Comparison of ENCODE assay signal across 28 cellular contexts in genomic region chr11:76156971-76157427, GRCh38. TPM values are rescaled to one million over a fixed set of nuclear protein-coding genes. Genes with fewer than 3 reads are reported as not detected.
DNase-seq lines count a peak whose midpoint lies in the region; ATAC-seq and TF ChIP-seq lines count a peak whose summit lies in the region.
"Had no signal": no experiment of that assay in that cellular context is flagged by ENCODE, and none has a peak within 500 bp of the region (broad histone marks: within the 10 kb centered on the region; RNA-seq: fewer than 3 reads in every experiment).

No MANE protein-coding gene starts in this region.

- H3K27me3 Mint-ChIP-seq in H9 (ENCODE audit: low read depth) (peaks cover 43% of the 10 kb centered on the region), chondrocyte (ENCODE audit: low read depth) (no peaks in the 10 kb centered on the region)
- H3K27me3 Mint-ChIP-seq: IgD-negative memory B cell had no signal

- H3K36me3 ChIP-seq in trophoblast cell (ENCODE audit: control insufficient read depth in 1 of 2, insufficient read depth in 2 of 2, low read length in 2 of 2), result no peaks in the 10 kb centered on the region
- no peaks in the 10 kb centered on the region for H3K36me3 ChIP-seq in mesenchymal stem cell (ENCODE audit: control insufficient read depth in 1 of 2, insufficient read depth in 2 of 2, low read depth in 1 of 2, low read length in 2 of 2)
- H3K36me3 ChIP-seq: BLaER1 treated with 17β-estradiol and CSF1 and Interleukin-3, amounts not matched to agents 10 nM and 100 nM; Peyer's patch; SJCRH30 had no signal

- H2BK12ac ChIP-seq in H9 (ENCODE audit: insufficient read length, low read depth, low read length) (no peak overlapping the region), trophoblast cell (ENCODE audit: low read length) (peak overlapping the region; percentile 20), mesenchymal stem cell (ENCODE audit: low read length in 2 of 2) (no peak overlapping the region)

- no peaks in the 10 kb centered on the region for H3K23me2 ChIP-seq in H9 (ENCODE audit: insufficient read length, low read depth, low read length, poor library complexity, severe bottlenecking)

- H3K56ac ChIP-seq in H9 (ENCODE audit: insufficient read length, low read depth, low read length), result no peak overlapping the region

- H3K14ac ChIP-seq in H9 (ENCODE audit: insufficient read depth, low read length) (peak overlapping the region; percentile 17; the same call in 1 of the 2 replicates), trophoblast cell (ENCODE audit: low read length) (peak overlapping the region; percentile 16), mesenchymal stem cell (ENCODE audit: low read length in 2 of 2) (no peak overlapping the region)

- H3K79me2 ChIP-seq in H9 (ENCODE audit: insufficient read depth, low read length), result no peaks in the 10 kb centered on the region
- peaks cover 4% of the 10 kb centered on the region for H3K79me2 ChIP-seq in trophoblast cell (ENCODE audit: control insufficient read depth, insufficient read depth, low read length, poor library complexity)

- H3K4me1 Mint-ChIP-seq in H9, result peaks cover 13 to 18% of the 10 kb centered on the region in 2 experiments
- peaks cover 39% of the 10 kb centered on the region for H3K4me1 Mint-ChIP-seq in chondrocyte (ENCODE audit: low read depth)

- no peaks in the 10 kb centered on the region for H3K79me1 ChIP-seq in H9 (ENCODE audit: insufficient read depth, low read depth, low read length, poor library complexity, severe bottlenecking)
- H3K79me1 ChIP-seq in trophoblast cell (ENCODE audit: low read length), result peaks cover 14% of the 10 kb centered on the region
- no peaks in the 10 kb centered on the region for H3K79me1 ChIP-seq in mesenchymal stem cell (replicated peaks; ENCODE audit: low read length, poor library complexity, severe bottlenecking)

- no peak overlapping the region for H4K5ac ChIP-seq in H9 (ENCODE audit: insufficient read length, low read depth, low read length)

- H3K36me3 Mint-ChIP-seq in H9 (ENCODE audit: insufficient read depth in 1 of 3, low read depth in 3 of 3) (no peaks in the 10 kb centered on the region), chondrocyte (ENCODE audit: low read depth) (no peaks in the 10 kb centered on the region)
- H3K36me3 Mint-ChIP-seq: CD4-positive, alpha-beta memory T cell had no signal

- H3K27me3 ChIP-seq in H9 (ENCODE audit: insufficient read depth, low read length) (no peaks in the 10 kb centered on the region; the same call in 1 of the 2 replicates), trophoblast cell (ENCODE audit: insufficient read depth, low read length) (no peaks in the 10 kb centered on the region), mesenchymal stem cell (ENCODE audit: control insufficient read depth in 1 of 2, insufficient read depth in 1 of 2, low read length in 2 of 2) (peaks cover 12 to 33% of the 10 kb centered on the region in 2 experiments)
- H3K27me3 ChIP-seq: Peyer's patch, SJCRH30 had no signal

- peak overlapping the region; percentile 45 for H3K4me3 ChIP-seq in trophoblast cell (ENCODE audit: low read depth, low read length)
- H3K4me3 ChIP-seq in mesenchymal stem cell (ENCODE audit: insufficient read depth in 1 of 2, low read depth in 1 of 2, low read length in 2 of 2), result no peak overlapping the region
- H3K4me3 ChIP-seq: BLaER1 treated with 17β-estradiol and CSF1 and Interleukin-3, amounts not matched to agents 10 nM and 100 nM; Peyer's patch; SJCRH30 had no signal

- H3K27ac Mint-ChIP-seq in H9 (no peak overlapping the region; a peak in 1 of 7 replicates), chondrocyte (ENCODE audit: unreplicated experiment) (no peak overlapping the region)
- H3K27ac Mint-ChIP-seq: HFFc6, IgD-negative memory B cell had no signal

- H4K8ac ChIP-seq in H9 (replicated peaks; ENCODE audit: insufficient read length, low read depth, low read length), result no peak overlapping the region
- no peak overlapping the region for H4K8ac ChIP-seq in trophoblast cell (ENCODE audit: low read depth, low read length)
- H4K8ac ChIP-seq in mesenchymal stem cell (ENCODE audit: low read length), result no peak overlapping the region

- H2AFZ ChIP-seq in H9 (ENCODE audit: low read length) (no peak overlapping the region), trophoblast cell (ENCODE audit: insufficient read depth, low read length, poor library complexity) (no peak overlapping the region), mesenchymal stem cell (ENCODE audit: low read depth, low read length) (no peak overlapping the region)

- WGBS in H9 (ENCODE audit: extremely low coverage, insufficient read length, low lambda C conversion rate), result no CpG with 5 or more reads among the region's 12 CpGs
- no CpG with 5 or more reads among the region's 12 CpGs for whole genome bisulfite sequencing in trophoblast cell (ENCODE audit: extremely low coverage, insufficient coverage, insufficient read length)
- 85% methylated on average over 12 of the region's 12 CpGs for WGBS in mesenchymal stem cell

- H2BK120ac ChIP-seq in H9 (ENCODE audit: low read depth, low read length, poor library complexity, severe bottlenecking) (no peak overlapping the region), trophoblast cell (ENCODE audit: insufficient read depth, low read length, poor library complexity) (no peak overlapping the region), mesenchymal stem cell (ENCODE audit: low read depth, low read length) (no peak overlapping the region)

- no peak overlapping the region for H2AK5ac ChIP-seq in H9 (ENCODE audit: insufficient read length, low read length)
- peak overlapping the region; percentile 71 for H2AK5ac ChIP-seq in trophoblast cell (ENCODE audit: low read length)
- H2AK5ac ChIP-seq in mesenchymal stem cell (ENCODE audit: low read length, severe bottlenecking), result no peak overlapping the region

- H2BK20ac ChIP-seq in H9 (ENCODE audit: low read depth, low read length, poor library complexity, severe bottlenecking), result no peak overlapping the region

- no peaks in the 10 kb centered on the region for H3K9me3 ChIP-seq in H9 (ENCODE audit: control insufficient read depth, low read depth, low read length)
- no peaks in the 10 kb centered on the region for H3K9me3 ChIP-seq in trophoblast cell (ENCODE audit: insufficient read depth, low read depth, low read length)
- no peaks in the 10 kb centered on the region for H3K9me3 ChIP-seq in mesenchymal stem cell (ENCODE audit: control insufficient read depth, low read length)
- H3K9me3 ChIP-seq: BLaER1 treated with 17β-estradiol and CSF1 and Interleukin-3, amounts not matched to agents 10 nM and 100 nM; Caco-2; Peyer's patch; SJCRH30 had no signal

- H3K4me2 ChIP-seq in H9 (ENCODE audit: insufficient read depth, insufficient read length, low read length) (no peak overlapping the region), trophoblast cell (ENCODE audit: low read length) (no peak overlapping the region), mesenchymal stem cell (ENCODE audit: low read length, poor library complexity, severe bottlenecking) (no peak overlapping the region)
- H3K4me2 ChIP-seq: BLaER1 treated with 17β-estradiol and CSF1 and Interleukin-3, amounts not matched to agents 10 nM and 100 nM had no signal

- TF ChIP-seq CTCF in H9 (conservative IDR thresholded peaks at IDR 0.05) (no peak), chondrocyte (IDR thresholded peaks at IDR 0.05) (no peak)

- H3K9ac ChIP-seq in H9 (ENCODE audit: extremely low read depth, insufficient read length, low read length) (no peak overlapping the region), trophoblast cell (ENCODE audit: low read length) (no peak overlapping the region), mesenchymal stem cell (ENCODE audit: low read length) (no peak overlapping the region)
- H3K9ac ChIP-seq: BLaER1 treated with 17β-estradiol and CSF1 and Interleukin-3, amounts not matched to agents 10 nM and 100 nM had no signal

- no peaks in the 10 kb centered on the region for H3K4me1 ChIP-seq in H9 (ENCODE audit: insufficient read depth, low read length)
- H3K4me1 ChIP-seq in trophoblast cell (ENCODE audit: control insufficient read depth in 1 of 2, insufficient read depth in 2 of 2, low read length in 2 of 2), result peaks cover 24 to 30% of the 10 kb centered on the region in 2 experiments
- peaks cover 22% of the 10 kb centered on the region for H3K4me1 ChIP-seq in mesenchymal stem cell (ENCODE audit: control insufficient read depth, insufficient read depth, low read depth, low read length)

- no peak overlapping the region for H4K12ac ChIP-seq in trophoblast cell (ENCODE audit: low read depth, low read length)

- no peaks in the 10 kb centered on the region for H3K9me3 Mint-ChIP-seq in H9
- H3K9me3 Mint-ChIP-seq in chondrocyte (ENCODE audit: low read depth), result no peaks in the 10 kb centered on the region
- H3K9me3 Mint-ChIP-seq: CD4-positive, alpha-beta memory T cell; HFFc6 had no signal

- H3K18ac ChIP-seq in H9 (ENCODE audit: insufficient read length, low read depth, low read length), result no peak overlapping the region
- no peak overlapping the region for H3K18ac ChIP-seq in trophoblast cell (ENCODE audit: low read length)
- H3K18ac ChIP-seq in mesenchymal stem cell (ENCODE audit: low read depth in 1 of 2, low read length in 2 of 2), result no peak overlapping the region

- DNase-seq in DMS 273 (lab: John Stamatoyannopoulos, UW; ENCODE audit: unreplicated experiment) (peak; percentile 65), DMS 273 treated with DMSO at 0.1 percent for 48 hours (lab: John Stamatoyannopoulos, UW) (no peak), H9 (no peak), chondrocyte (ENCODE audit: low spot score) (peak; percentile 77), trophoblast cell (no peak), mesenchymal stem cell (no peak), GDM1 (lab: John Stamatoyannopoulos, UW) (no peak)
- DNase-seq: ACHN; CD4-positive, alpha-beta memory T cell; DMS153; HFFc6; Karpas-422; MV-4-11; NCI-H1105 treated with DMSO at 0.1 percent for 48 hours; NCI-H2029 treated with DMSO at 0.1 percent for 48 hours; NCI-H2171; NCI-H345; NCI-H774; SJCRH30 had no signal

- no peak overlapping the region for H2BK5ac ChIP-seq in H9 (ENCODE audit: insufficient read length, low read length)
- no peak overlapping the region for H2BK5ac ChIP-seq in trophoblast cell (ENCODE audit: low read depth, low read length, poor library complexity)
- H2BK5ac ChIP-seq in mesenchymal stem cell (ENCODE audit: low read depth, low read length, poor library complexity, severe bottlenecking), result no peak overlapping the region

- H3K4ac ChIP-seq in H9 (ENCODE audit: low read depth, low read length) (no peak overlapping the region), trophoblast cell (ENCODE audit: low read depth, low read length) (no peak overlapping the region), mesenchymal stem cell (ENCODE audit: low read depth in 1 of 2, low read length in 2 of 2) (no peak overlapping the region)

- ATAC-seq in GM21619 (IDR thresholded peaks at IDR 0.05; ENCODE audit: unreplicated experiment), result no peak

- no peak overlapping the region for H3T11ph ChIP-seq in H9 (ENCODE audit: low read length)

- no peak overlapping the region for H2BK15ac ChIP-seq in H9 (ENCODE audit: low read depth, low read length)
- no peak overlapping the region for H2BK15ac ChIP-seq in mesenchymal stem cell (ENCODE audit: low read depth, poor library complexity, severe bottlenecking)

- H3K4me3 Mint-ChIP-seq in H9, result no peak overlapping the region
- no peak overlapping the region for H3K4me3 Mint-ChIP-seq in chondrocyte (ENCODE audit: unreplicated experiment)
- H3K4me3 Mint-ChIP-seq: CD4-positive, alpha-beta memory T cell; HFFc6; IgD-negative memory B cell had no signal

- H4K20me1 ChIP-seq in H9 (ENCODE audit: control insufficient read depth, insufficient read depth, insufficient read length), result no peaks in the 10 kb centered on the region
- H4K20me1 ChIP-seq: BLaER1 treated with 17β-estradiol and CSF1 and Interleukin-3, amounts not matched to agents 10 nM and 100 nM had no signal

- no peak overlapping the region for H3K27ac ChIP-seq in H9 (ENCODE audit: insufficient read length, low read depth, low read length)
- no peak overlapping the region for H3K27ac ChIP-seq in trophoblast cell (ENCODE audit: low read depth, low read length)
- H3K27ac ChIP-seq in mesenchymal stem cell (ENCODE audit: low read length, poor library complexity, severe bottlenecking), result no peak overlapping the region
- H3K27ac ChIP-seq: 22Rv1; BLaER1 treated with 17β-estradiol and CSF1 and Interleukin-3, amounts not matched to agents 10 nM and 100 nM; Peyer's patch; SJCRH30 had no signal

- no peak overlapping the region for H4K91ac ChIP-seq in H9 (ENCODE audit: insufficient read length, low read depth, low read length)
- peak overlapping the region; percentile 54 for H4K91ac ChIP-seq in trophoblast cell (ENCODE audit: low read depth, low read length)
- H4K91ac ChIP-seq in mesenchymal stem cell (ENCODE audit: low read length), result no peak overlapping the region

- H3K23ac ChIP-seq in H9 (ENCODE audit: insufficient read length, low read depth, low read length), result no peak overlapping the region
- H3K23ac ChIP-seq in trophoblast cell (ENCODE audit: low read length), result no peak overlapping the region
- H3K23ac ChIP-seq in mesenchymal stem cell (ENCODE audit: low read length in 2 of 2), result no peak overlapping the region

RNA-seq across cellular contexts. Expression of gene WNT11, which starts 49.3 kb away (rescaled TPM):
- 0.18 TPM in 1 of 2 replicates, not detected in the other for total RNA-seq in H9 (2021)
- total RNA-seq in chondrocyte, result 20.7 to 69.4 TPM (median 24.5 TPM) in 3 replicates
- 19.6 and 20.6 TPM in 2 replicates for polyA plus RNA-seq in trophoblast cell (2013)
- not detected for polyA plus RNA-seq in mesenchymal stem cell (2013, experiment 1 of 2)
- polyA plus RNA-seq in mesenchymal stem cell (2013, experiment 2 of 2), result not detected
- total RNA-seq: H4, HFFc6, HT1080, OCI-LY7 had no signal
- polyA plus RNA-seq: IgD-negative memory B cell had no signal

Comparison
In these comparisons a context has a peak if more than half of its experiments do, and no peak if none do; other contexts are left out.
1. DNase-seq: peak in DMS 273 (single experiment) and chondrocyte (single experiment); none in DMS 273 treated with DMSO at 0.1 percent for 48 hours (single experiment), H9 (single experiment), trophoblast cell (0 of 2), mesenchymal stem cell (single experiment) and GDM1 (single experiment).
2. H3K14ac ChIP-seq: peak in H9 (single experiment) and trophoblast cell (single experiment); none in mesenchymal stem cell (0 of 2).
3. RNA of gene WNT11, which starts 49.3 kb away (total RNA-seq): 20.7 to 69.4 TPM in chondrocyte; 0.18 TPM in H9; every median in the first group is over 10 times any median in the second.